Comparison of ENCODE assay signal across 25 cellular contexts in the genomic region with DNA sequence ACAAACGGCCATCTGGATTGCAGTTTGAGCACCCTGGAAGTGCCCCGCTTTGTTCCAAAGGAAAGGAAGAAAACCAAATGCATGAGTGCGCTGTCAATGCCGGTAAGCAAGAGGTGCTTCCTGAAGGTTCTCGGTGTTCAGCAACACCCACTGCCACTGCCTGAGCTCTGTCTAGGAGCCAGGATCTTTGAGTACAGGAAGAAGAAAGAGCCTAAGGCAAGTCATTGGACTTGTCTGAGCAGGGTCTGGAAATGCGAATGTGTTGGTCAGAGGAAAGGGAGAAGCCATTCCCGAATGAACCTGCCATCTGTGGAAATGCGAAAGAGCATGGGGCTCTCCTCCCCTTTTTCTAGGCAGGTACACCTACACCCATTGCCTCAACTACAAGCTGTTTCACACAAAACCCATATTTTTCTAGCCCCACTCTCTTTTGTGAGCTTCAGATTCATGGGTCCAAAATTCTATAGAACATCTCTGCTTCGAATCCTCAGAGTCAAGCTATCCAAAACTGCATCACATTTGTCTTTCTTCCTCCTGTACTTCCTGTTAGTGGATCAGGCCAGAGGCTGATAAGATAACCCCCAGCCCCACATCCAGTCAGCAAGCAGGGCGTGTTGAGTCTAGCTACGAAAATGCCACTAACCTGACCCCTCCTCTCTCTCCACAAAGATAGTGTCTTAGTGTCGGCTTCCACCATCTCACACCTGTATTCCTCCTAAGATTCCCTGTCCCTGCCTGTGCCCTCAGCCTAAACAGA.
"Had no signal": no experiment of that assay in that cellular context is flagged by ENCODE, and none has a peak within 500 bp of the region (broad histone marks: within the 10 kb centered on the region; RNA-seq: fewer than 3 reads in every experiment).

No MANE protein-coding gene starts in this region.

- H3K4me3 ChIP-seq: hepatocyte, left ventricle myocardium inferior, tibial artery had no signal

- H3K79me2 ChIP-seq: hepatocyte had no signal

- FAIRE-seq: endothelial cell of umbilical vein had no signal

- H3K9me3 Mint-ChIP-seq: activated CD4-positive, alpha-beta T cell treated with anti-CD3 and anti-CD28 coated beads, Interleukin-2, amount 10 ng/mL, durations not matched to agents 7 days and 5 days; activated CD8-positive, alpha-beta T cell treated with anti-CD3 and anti-CD28 coated beads for 36 hours; activated naive CD8-positive, alpha-beta T cell treated with anti-CD3 and anti-CD28 coated beads, Interleukin-2, amount 50 U/mL, for 24 hours; activated T-helper 1 cell treated with anti-CD3 and anti-CD28 coated beads, Interleukin-12 subunit alpha, Interleukin-12 subunit beta, Interleukin-2, Interleukin-4 antibody, amounts not matched to agents 30 ng/mL and 10 ng/mL and 1 ng/mL, durations not matched to agents 14 hours and 24 hours and 36 hours; brain; immature natural killer cell; natural killer cell had no signal

- H3K27me3 Mint-ChIP-seq: activated CD4-positive, alpha-beta T cell treated with anti-CD3 and anti-CD28 coated beads, Interleukin-2, amount 10 ng/mL, durations not matched to agents 7 days and 5 days; activated CD8-positive, alpha-beta memory T cell treated with anti-CD3 and anti-CD28 coated beads, Interleukin-2, amount 10 ng/mL, durations not matched to agents 7 days and 5 days; activated CD8-positive, alpha-beta T cell treated with anti-CD3 and anti-CD28 coated beads for 36 hours; activated naive CD8-positive, alpha-beta T cell treated with anti-CD3 and anti-CD28 coated beads, Interleukin-2, amount 50 U/mL, for 24 hours; T-helper 17 cell had no signal

- H3K9me3 ChIP-seq: left ventricle myocardium inferior, tibial artery had no signal

- H3K27ac ChIP-seq: hepatocyte, left ventricle myocardium inferior, tibial artery, WERI-Rb-1 had no signal

- H3K4me2 ChIP-seq: hepatocyte had no signal

- H3K27ac Mint-ChIP-seq: activated CD4-positive, alpha-beta T cell treated with anti-CD3 and anti-CD28 coated beads, Interleukin-2, amount 10 ng/mL, durations not matched to agents 7 days and 5 days; activated CD8-positive, alpha-beta memory T cell treated with anti-CD3 and anti-CD28 coated beads, Interleukin-2, amount 10 ng/mL, durations not matched to agents 7 days and 5 days; activated CD8-positive, alpha-beta T cell treated with anti-CD3 and anti-CD28 coated beads for 36 hours; activated naive CD8-positive, alpha-beta T cell treated with anti-CD3 and anti-CD28 coated beads, Interleukin-2, amount 50 U/mL, for 24 hours; activated T-helper 1 cell treated with anti-CD3 and anti-CD28 coated beads, Interleukin-12 subunit alpha, Interleukin-12 subunit beta, Interleukin-2, Interleukin-4 antibody, amounts not matched to agents 30 ng/mL and 10 ng/mL and 1 ng/mL, durations not matched to agents 14 hours and 24 hours and 36 hours; brain; immature natural killer cell; natural killer cell; progenitor cell of endocrine pancreas; T-helper 17 cell had no signal

- H3K36me3 ChIP-seq: tibial artery, WERI-Rb-1 had no signal

- H3K27me3 ChIP-seq: hepatocyte, tibial artery had no signal

- DNase-seq: activated CD4-positive, alpha-beta T cell treated with anti-CD3 and anti-CD28 coated beads, Interleukin-2, amount 10 ng/mL, durations not matched to agents 7 days and 5 days; activated CD4-positive, CD25-positive, alpha-beta regulatory T cell treated with anti-CD3 and anti-CD28 coated beads, Interleukin-2, amount 50 U/mL, for 72 hours; activated CD8-positive, alpha-beta memory T cell treated with anti-CD3 and anti-CD28 coated beads, Interleukin-2, amount 10 ng/mL, durations not matched to agents 7 days and 5 days; activated CD8-positive, alpha-beta T cell treated with anti-CD3 and anti-CD28 coated beads for 36 hours; activated gamma-delta T cell; activated naive CD4-positive, alpha-beta T cell treated with anti-CD3 and anti-CD28 coated beads, Interleukin-2, amount 50 U/mL, for 16 hours; activated naive CD8-positive, alpha-beta T cell treated with anti-CD3 and anti-CD28 coated beads, Interleukin-2, amount 50 U/mL, for 24 hours; central memory CD4-positive, alpha-beta T cell; effector memory CD4-positive, alpha-beta T cell; foreskin fibroblast; immature natural killer cell; left ventricle myocardium inferior; midbrain; natural killer cell; stimulated activated CD4-positive, alpha-beta T cell treated with anti-CD3 and anti-CD28 coated beads, Interleukin-4, amount 100 ng/mL, for 24 hours; stimulated activated naive CD8-positive, alpha-beta T cell treated with anti-CD3 and anti-CD28 coated beads, Interleukin-15, Interleukin-2, amounts not matched to agents 100 U/mL and 50 U/mL, for 24 hours; SW 1271; T-helper 17 cell; tibial artery; WERI-Rb-1 had no signal

- H3K4me3 Mint-ChIP-seq: activated CD4-positive, alpha-beta T cell treated with anti-CD3 and anti-CD28 coated beads, Interleukin-2, amount 10 ng/mL, durations not matched to agents 7 days and 5 days; activated CD8-positive, alpha-beta memory T cell treated with anti-CD3 and anti-CD28 coated beads, Interleukin-2, amount 10 ng/mL, durations not matched to agents 7 days and 5 days; activated CD8-positive, alpha-beta T cell treated with anti-CD3 and anti-CD28 coated beads for 36 hours; activated naive CD8-positive, alpha-beta T cell treated with anti-CD3 and anti-CD28 coated beads, Interleukin-2, amount 50 U/mL, for 24 hours; activated T-helper 1 cell treated with anti-CD3 and anti-CD28 coated beads, Interleukin-12 subunit alpha, Interleukin-12 subunit beta, Interleukin-2, Interleukin-4 antibody, amounts not matched to agents 30 ng/mL and 10 ng/mL and 1 ng/mL, durations not matched to agents 14 hours and 24 hours and 36 hours; brain; immature natural killer cell; natural killer cell; T-helper 17 cell had no signal

- ATAC-seq: activated CD8-positive, alpha-beta memory T cell treated with anti-CD3 and anti-CD28 coated beads, Interleukin-2, amount 10 ng/mL, durations not matched to agents 7 days and 5 days; activated CD8-positive, alpha-beta T cell treated with anti-CD3 and anti-CD28 coated beads for 36 hours; activated naive CD8-positive, alpha-beta T cell treated with anti-CD3 and anti-CD28 coated beads, Interleukin-2, amount 50 U/mL, for 24 hours; natural killer cell; stimulated activated naive CD8-positive, alpha-beta T cell treated with anti-CD3 and anti-CD28 coated beads, Interleukin-15, Interleukin-2, amounts not matched to agents 100 U/mL and 50 U/mL, for 24 hours; T-helper 17 cell had no signal

- H3K4me1 Mint-ChIP-seq: activated CD4-positive, alpha-beta T cell treated with anti-CD3 and anti-CD28 coated beads, Interleukin-2, amount 10 ng/mL, durations not matched to agents 7 days and 5 days; activated CD8-positive, alpha-beta memory T cell treated with anti-CD3 and anti-CD28 coated beads, Interleukin-2, amount 10 ng/mL, durations not matched to agents 7 days and 5 days; activated naive CD8-positive, alpha-beta T cell treated with anti-CD3 and anti-CD28 coated beads, Interleukin-2, amount 50 U/mL, for 24 hours; immature natural killer cell; natural killer cell; T-helper 17 cell had no signal

- H3K4me1 ChIP-seq: left ventricle myocardium inferior, tibial artery had no signal

- H3K36me3 Mint-ChIP-seq: activated CD8-positive, alpha-beta memory T cell treated with anti-CD3 and anti-CD28 coated beads, Interleukin-2, amount 10 ng/mL, durations not matched to agents 7 days and 5 days; immature natural killer cell; natural killer cell had no signal

- H2AFZ ChIP-seq: hepatocyte had no signal
